ENCODE assay signal across 19 cellular contexts in the genomic region with DNA sequence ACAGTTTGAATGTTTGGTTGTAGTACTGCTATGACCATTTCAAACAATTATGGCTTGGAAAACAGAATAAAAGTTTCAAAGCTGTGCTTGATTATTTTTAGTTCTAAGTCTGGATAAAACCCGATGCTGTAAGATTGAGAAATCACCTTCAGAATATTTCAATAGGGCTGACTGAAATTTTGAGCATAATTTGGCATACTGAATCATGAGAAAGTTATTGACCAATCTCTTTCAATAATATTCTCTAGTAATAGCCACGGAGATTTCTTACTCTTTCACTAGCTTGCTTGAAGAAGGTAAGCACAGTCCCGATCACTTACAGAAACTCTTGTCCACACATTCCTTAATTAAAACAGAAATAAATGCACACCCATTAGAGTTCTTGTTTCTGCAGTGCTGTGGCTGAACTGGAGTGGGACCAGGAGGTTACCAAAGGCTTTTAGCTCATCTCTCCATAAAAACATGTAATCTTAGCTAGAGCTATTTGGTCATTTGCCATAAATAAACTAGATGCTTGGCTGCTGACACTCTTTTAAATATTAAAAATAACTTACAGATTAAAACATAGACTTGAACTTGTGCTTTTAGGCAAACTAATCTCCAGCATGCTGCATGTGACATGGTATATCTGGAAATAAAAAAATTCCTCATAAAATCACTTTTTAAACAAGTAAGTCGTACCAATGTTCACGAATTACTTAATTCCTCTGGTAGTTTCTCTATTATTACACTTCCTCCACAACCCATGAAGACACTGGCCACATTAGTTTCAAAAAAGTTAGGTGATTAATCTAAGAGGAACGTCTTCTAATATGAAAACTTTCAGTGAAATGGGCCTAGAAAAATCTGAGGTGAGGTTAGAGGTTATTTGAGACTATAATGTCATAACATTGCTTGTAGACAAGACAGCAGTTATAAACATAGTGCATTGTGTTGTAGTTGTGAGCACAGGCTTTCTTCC.
DNase-seq lines count a peak whose midpoint lies in the region; ATAC-seq and TF ChIP-seq lines count a peak whose summit lies in the region.
"Had no signal": no experiment of that assay in that cellular context is flagged by ENCODE, and none has a peak within 500 bp of the region (broad histone marks: within the 10 kb centered on the region; RNA-seq: fewer than 3 reads in every experiment).

No MANE protein-coding gene starts in this region.

- peak; percentile 1 for DNase-seq in NOMO-1 treated with DMSO at 0.1 percent for 48 hours (lab: John Stamatoyannopoulos, UW; ENCODE audit: unreplicated experiment)
- no peak for DNase-seq in NOMO-1 (lab: John Stamatoyannopoulos, UW; ENCODE audit: unreplicated experiment in 2 of 2)
- peak; percentile 91 for DNase-seq in fibroblast of peridontal ligament (ENCODE audit: extremely low read depth)
- DNase-seq in osteoblast (ENCODE audit: insufficient read length, low spot score, missing footprints): no peak
- no peak for DNase-seq in GM13976 (ENCODE audit: low spot score)
- DNase-seq in stimulated activated CD8-positive, alpha-beta memory T cell treated with anti-CD3 and anti-CD28 coated beads, Interleukin-4, amount 100 ng/mL, for 48 hours: no peak
- no peak for DNase-seq in NCI-H1417 treated with DMSO at 0.1 percent for 48 hours (lab: John Stamatoyannopoulos, UW)
- DNase-seq: adrenal gland; cerebellar nuclear complex; DMS53; mesendoderm; NCI-H1105 treated with DMSO at 0.1 percent for 48 hours; NCI-H2171 treated with DMSO at 0.1 percent for 48 hours; NK-92 treated with Interleukin-12 subunit alpha and Interleukin-12 subunit beta, amount 100 ng/mL, for 24 hours; retina; stimulated activated CD4-positive, alpha-beta T cell treated with anti-CD3 and anti-CD28 coated beads, Interleukin-1b, Interleukin-23, amount 100 ng/mL, for 48 hours; testis had no signal

- H3K27me3 ChIP-seq in osteoblast (ENCODE audit: insufficient read depth, low read length): no peaks in the 10 kb centered on the region
- H3K27me3 ChIP-seq: adrenal gland, testis had no signal

- H2AFZ ChIP-seq in osteoblast (ENCODE audit: low read length): peak overlapping the region; percentile 49

- no peaks in the 10 kb centered on the region for H4K20me1 ChIP-seq in osteoblast (ENCODE audit: insufficient read depth, low read length)

- TF ChIP-seq CTCF in osteoblast (IDR thresholded peaks at IDR 0.05; ENCODE audit: extremely low read depth, low read depth, low read length) (no peak), GM13976 (IDR thresholded peaks at IDR 0.05; ENCODE audit: borderline replicate concordance, control extremely low read depth, extremely low read depth, insufficient read depth, missing control alignments) (no peak)

- H3K36me3 ChIP-seq in osteoblast (ENCODE audit: insufficient read depth, low read length): no peaks in the 10 kb centered on the region
- H3K36me3 ChIP-seq: adrenal gland had no signal

- peak overlapping the region; percentile 40 for H3K4me2 ChIP-seq in osteoblast (ENCODE audit: insufficient read depth, low read length)

- ATAC-seq in GM18502 (IDR thresholded peaks at IDR 0.05; ENCODE audit: poor library complexity, unreplicated experiment): no peak

- H3K27ac ChIP-seq in osteoblast (ENCODE audit: low read depth, low read length): peak overlapping the region; percentile 50
- H3K27ac ChIP-seq: 22Rv1, adrenal gland had no signal

- in situ Hi-C loops in GM13976 (cut with MboI; ENCODE audit: low sequenced_read_pairs, unreplicated experiment): no loop called here

- H3K79me2 ChIP-seq in osteoblast (ENCODE audit: insufficient read depth, low read length): no peaks in the 10 kb centered on the region

- H3K4me3 ChIP-seq in osteoblast (ENCODE audit: insufficient read depth, low read length): no peak overlapping the region
- H3K4me3 ChIP-seq: adrenal gland, testis had no signal

- H3K9me3 ChIP-seq in osteoblast (ENCODE audit: low read depth, low read length): no peaks in the 10 kb centered on the region
- H3K9me3 ChIP-seq: adrenal gland, testis had no signal

- peaks cover 45% of the 10 kb centered on the region for H3K4me1 ChIP-seq in osteoblast (ENCODE audit: insufficient read depth, low read length)
- H3K4me1 ChIP-seq: adrenal gland, testis had no signal

Comparison
In these comparisons a context has a peak if more than half of its experiments do, and no peak if none do; other contexts are left out.
1. DNase-seq: peak in NOMO-1 treated with DMSO at 0.1 percent for 48 hours (single experiment) and fibroblast of peridontal ligament (single experiment); none in NOMO-1 (0 of 2), osteoblast (single experiment), GM13976 (single experiment), stimulated activated CD8-positive, alpha-beta memory T cell treated with anti-CD3 and anti-CD28 coated beads, Interleukin-4, amount 100 ng/mL, for 48 hours (single experiment) and NCI-H1417 treated with DMSO at 0.1 percent for 48 hours (single experiment).